20 cellular contexts compared by ENCODE assay signal in genomic region chr20:12577213-12577612, GRCh38.
A peak's percentile ranks its signal among the peaks of the same experiment; 100 is the strongest.
DNase-seq lines count a peak whose midpoint lies in the region; ATAC-seq, FAIRE-seq and TF ChIP-seq lines count a peak whose summit lies in the region.
"Had no signal": no experiment of that assay in that cellular context is flagged by ENCODE, and none has a peak within 500 bp of the region (broad histone marks: within the 10 kb centered on the region; RNA-seq: fewer than 3 reads in every experiment).

No MANE protein-coding gene starts in this region.

- POLR2A ChIA-PET in A549 (lab: Yijun Ruan, JAX) (no interaction called here), K562 (lab: Yijun Ruan, JAX) (no interaction called here)

- intact Hi-C loops in left ventricle myocardium inferior (cut with micrococcal nuclease), result no loop called here
- intact Hi-C loops in heart right ventricle (cut with DNase I), result loop anchor here in 1 of 10 donors (10.0 kb wide), 1 partner anchor 662 kb away; the partner anchor contains the start of gene BTBD3
- intact Hi-C loops in K562 (cut with micrococcal nuclease), result no loop called here

- in situ Hi-C loops in K562 (cut with MboI), result no loop called here

- H3K9me1 ChIP-seq in K562 (ENCODE audit: control insufficient read depth, insufficient read depth, low read length), result no peaks in the 10 kb centered on the region

- H4K20me1 ChIP-seq in K562 (replicated peaks; ENCODE audit: control insufficient read depth, insufficient read depth, low read length), result no peaks in the 10 kb centered on the region
- H4K20me1 ChIP-seq: BLaER1 had no signal

- ATAC-seq in heart right ventricle (no peak), A549 (no peak), K562 (no peak), left lobe of liver (no peak)
- ATAC-seq: CD8-positive, alpha-beta T cell had no signal

- H3K4me1 ChIP-seq in left ventricle myocardium inferior, result no peaks in the 10 kb centered on the region
- peaks cover 0 to 14% (median 0%) of the 10 kb centered on the region in 9 donors for H3K4me1 ChIP-seq in heart right ventricle
- H3K4me1 ChIP-seq in A549, result no peaks in the 10 kb centered on the region
- no peaks in the 10 kb centered on the region for H3K4me1 ChIP-seq in K562 (replicated peaks in 1 of 2; ENCODE audit: control insufficient read depth in 2 of 2, insufficient read depth in 2 of 2, low read length in 2 of 2)
- H3K4me1 ChIP-seq: BE2C, BLaER1, Caco-2 had no signal

- H2AFZ ChIP-seq in K562 (ENCODE audit: low read depth, low read length), result no peak overlapping the region

- peak; percentile 67 for FAIRE-seq in A549 (lab: Jason Lieb, UNC)
- FAIRE-seq in K562 (lab: Jason Lieb, UNC), result no peak
- FAIRE-seq: D721Med, G401.6, GM12891 had no signal

- no peak overlapping the region for H3K4me3 ChIP-seq in left ventricle myocardium inferior
- H3K4me3 ChIP-seq in heart right ventricle, result no peak overlapping the region
- no peak overlapping the region for H3K4me3 ChIP-seq in A549
- H3K4me3 ChIP-seq in K562, result no peak overlapping the region
- H3K4me3 ChIP-seq: BLaER1 had no signal

- DNase-seq in left ventricle myocardium inferior (no peak), heart right ventricle (no peak), A549 (ENCODE audit: low read depth in 1 of 2, low spot score in 1 of 2) (no peak), K562 (ENCODE audit: extremely low read depth in 1 of 4, low spot score in 3 of 4) (no peak), left lobe of liver (ENCODE audit: low spot score) (no peak), HCEC 1CT (no peak)
- DNase-seq: ACHN; BE2C; C1 segment of cervical spinal cord; Caco-2; Calu3; CD4-positive, alpha-beta T cell; CD8-positive, alpha-beta T cell; DMS79 treated with DMSO at 0.1 percent for 48 hours; GF-D8 had no signal

- WGBS in heart right ventricle, 2 donors, result 63 to 73% methylated on average over 1 of the region's 1 CpG
- 4% methylated on average over 1 of the region's 1 CpG for WGBS in A549 (ENCODE audit: missing lambda C conversion rate)
- 0% methylated on average over 1 of the region's 1 CpG for WGBS in K562 (ENCODE audit: insufficient coverage, low coverage, missing lambda C conversion rate)

- TF ChIP-seq EP300 in A549 (IDR thresholded peaks at IDR 0.05) (no peak), K562 (IDR thresholded peaks at IDR 0.05; ENCODE audit: low read length) (no peak)

- no peak for TF ChIP-seq POLR2A in A549 (IDR thresholded peaks at IDR 0.05; ENCODE audit: low read length)
- TF ChIP-seq POLR2A in K562 (conservative IDR thresholded peaks at IDR 0.05), result no peak

- CTCF ChIA-PET in A549 (lab: Yijun Ruan, JAX), result no interaction called here
- CTCF ChIA-PET in K562 (lab: Yijun Ruan, JAX; ENCODE audit: low intra/inter-chr PET ratio), result no interaction called here

- no peaks in the 10 kb centered on the region for H3K79me2 ChIP-seq in K562 (ENCODE audit: control insufficient read depth, insufficient read depth, low read length)

- H3K4me2 ChIP-seq in A549 (no peak overlapping the region), K562 (ENCODE audit: insufficient read depth, low read length) (no peak overlapping the region)
- H3K4me2 ChIP-seq: BLaER1 had no signal

- H3K27me3 ChIP-seq in left ventricle myocardium inferior (ENCODE audit: low read depth), result no peaks in the 10 kb centered on the region
- no peaks in the 10 kb centered on the region for H3K27me3 ChIP-seq in heart right ventricle
- no peaks in the 10 kb centered on the region for H3K27me3 ChIP-seq in K562 (ENCODE audit: control insufficient read depth in 2 of 2, insufficient read depth in 2 of 2, low read length in 2 of 2)
- H3K27me3 ChIP-seq: BE2C, BLaER1 had no signal

- no peak for TF ChIP-seq RAD21 in A549 (conservative IDR thresholded peaks at IDR 0.05 in 1 of 2, IDR thresholded peaks at IDR 0.05 in 1 of 2)
- no peak for TF ChIP-seq RAD21 in K562 (CRISPR knock-in tag; conservative IDR thresholded peaks at IDR 0.05 in 1 of 2, IDR thresholded peaks at IDR 0.05 in 1 of 2)

- H3K9me3 ChIP-seq in left ventricle myocardium inferior (replicated peaks) (no peaks in the 10 kb centered on the region), heart right ventricle (peaks cover 0 to 4% (median 0%) of the 10 kb centered on the region in 11 donors), A549 (0 out of 3 replicates have a peak, but pooled peaks cover 5% of the 10 kb centered on the region), K562 (replicated peaks; ENCODE audit: control insufficient read depth, insufficient read depth, low read depth, low read length) (no peaks in the 10 kb centered on the region)
- H3K9me3 ChIP-seq: BE2C, BLaER1, Caco-2 had no signal

- no peak overlapping the region for H3K9ac ChIP-seq in K562 (ENCODE audit: insufficient read depth in 1 of 2, low read depth in 2 of 2, low read length in 2 of 2)
- H3K9ac ChIP-seq: BLaER1 had no signal

- peak overlapping the region; percentile 5 for H3K27ac ChIP-seq in left ventricle myocardium inferior (replicated peaks)
- H3K27ac ChIP-seq in heart right ventricle, result no peak overlapping the region
- H3K27ac ChIP-seq in A549, result no peak overlapping the region
- H3K27ac ChIP-seq in K562 (ENCODE audit: extremely low read depth, low read depth, low read length), result no peak overlapping the region
- H3K27ac ChIP-seq: 22Rv1, BLaER1 had no signal

- TF ChIP-seq CTCF in left ventricle myocardium inferior (IDR thresholded peaks at IDR 0.05; ENCODE audit: borderline replicate concordance), result no peak
- TF ChIP-seq CTCF in heart right ventricle (IDR thresholded peaks at IDR 0.05), result no peak
- no peak for TF ChIP-seq CTCF in A549 (IDR thresholded peaks at IDR 0.05)
- no peak for TF ChIP-seq CTCF in K562 (IDR thresholded peaks at IDR 0.05 in 2 of 3, conservative IDR thresholded peaks at IDR 0.05 in 1 of 3; ENCODE audit: insufficient read depth in 2 of 3, low read depth in 1 of 3, low read length in 3 of 3)

- H3K36me3 ChIP-seq in left ventricle myocardium inferior (no peaks in the 10 kb centered on the region), heart right ventricle (no peaks in the 10 kb centered on the region), K562 (ENCODE audit: control insufficient read depth, insufficient read depth, low read length) (no peaks in the 10 kb centered on the region)
- H3K36me3 ChIP-seq: BE2C, BLaER1 had no signal

- no TSS peak for BruUV-seq in K562 (replicated peaks; lab: Mats Ljungman, UMichigan)

TF ChIP-seq in A549, 52 proteins besides CTCF, POLR2A, EP300 and RAD21:
- TF ChIP-seq RFX5 (IDR thresholded peaks at IDR 0.05) (no peak), MAFK (IDR thresholded peaks at IDR 0.05; ENCODE audit: partially characterized antibody) (peak; percentile 98)

TF ChIP-seq in K562, 482 proteins besides CTCF, POLR2A, EP300 and RAD21:
- TF ChIP-seq MAFF (IDR thresholded peaks at IDR 0.05; ENCODE audit: low read length), result peak; percentile 69
- no peak for TF ChIP-seq TAF1 (IDR thresholded peaks at IDR 0.05; ENCODE audit: control insufficient read depth, extremely low read depth, insufficient read depth, low read length, severe bottlenecking)
- TF ChIP-seq MAFK (IDR thresholded peaks at IDR 0.05; ENCODE audit: low read length), result peak; percentile 82
- peak; percentile 54 for TF ChIP-seq MAFG (tag; conservative IDR thresholded peaks at IDR 0.05)
- no peak for TF ChIP-seq SOX6 (IDR thresholded peaks at IDR 0.05)
- no peak for TF ChIP-seq XRCC3 (IDR thresholded peaks at IDR 0.05)
- no peak for TF ChIP-seq SREBF1 (IDR thresholded peaks at IDR 0.05; ENCODE audit: borderline replicate concordance, low read depth, low read length)
- TF ChIP-seq CHAMP1 (IDR thresholded peaks at IDR 0.05), result no peak
- TF ChIP-seq MCM7 (IDR thresholded peaks at IDR 0.05), result no peak
- no peak for TF ChIP-seq GABPB1 (CRISPR knock-in tag; IDR thresholded peaks at IDR 0.05)
- peak; percentile 63; the same call in 1 of the 2 replicates for TF ChIP-seq ZNF316 (IDR thresholded peaks at IDR 0.05)
- no peak for TF ChIP-seq IRF9 (tag; IDR thresholded peaks at IDR 0.05)
- no peak for TF ChIP-seq ZNF324 (CRISPR knock-in tag; IDR thresholded peaks at IDR 0.05)
- TF ChIP-seq ZNF431 (CRISPR knock-in tag; IDR thresholded peaks at IDR 0.05), result no peak
- peak; percentile 49; the same call in 1 of the 2 replicates for TF ChIP-seq C11orf30 (IDR thresholded peaks at IDR 0.05; ENCODE audit: low read depth)
